ENCODE assay signal across 8 cellular contexts in genomic region chr21:44801468-44802395, GRCh38. TPM values are rescaled to one million over a fixed set of nuclear protein-coding genes. Genes with fewer than 3 reads are reported as not detected.
DNase-seq lines count a peak whose midpoint lies in the region; ATAC-seq, FAIRE-seq and TF ChIP-seq lines count a peak whose summit lies in the region.

Gene UBE2G2 (minus strand): TSS chr21:44801820. CDS start chr21:44801748, 72 bp downstream.

- peaks cover 17% of the 10 kb centered on the region for H3K4me1 ChIP-seq in keratinocyte (ENCODE audit: control insufficient read depth, extremely low read depth, insufficient read depth, low read length)

- H3K4me3 ChIP-seq in keratinocyte (ENCODE audit: control insufficient read depth in 2 of 3, extremely low read depth in 1 of 3, insufficient read depth in 2 of 3, low read depth in 1 of 3, low read length in 3 of 3), result peak within 1 kb of the TSS; percentile 72 to 99 (median 98)

- peak within 1 kb of the TSS; percentile 70 for H3K27ac ChIP-seq in keratinocyte (ENCODE audit: control insufficient read depth, insufficient read depth, low read length)

- peak within 1 kb of the TSS; percentile 95 for H2AFZ ChIP-seq in keratinocyte (ENCODE audit: control insufficient read depth, low read length)

- no peaks in the 10 kb centered on the region for H3K27me3 ChIP-seq in keratinocyte (ENCODE audit: control insufficient read depth, extremely low read depth, insufficient read depth, low read length)

- H3K9me3 Mint-ChIP-seq in central memory CD8-positive, alpha-beta T cell, result no peaks in the 10 kb centered on the region

- no peak for TF ChIP-seq CTCF in keratinocyte (optimal IDR thresholded peaks at IDR 0.05 in 1 of 3, IDR thresholded peaks at IDR 0.05 in 1 of 3, conservative IDR thresholded peaks at IDR 0.05 in 1 of 3; ENCODE audit: extremely low read depth in 1 of 3, insufficient read depth in 2 of 3, low read length in 3 of 3)

- FAIRE-seq in keratinocyte (lab: Jason Lieb, UNC), result no peak

- no peaks in the 10 kb centered on the region for H3K9me1 ChIP-seq in keratinocyte (ENCODE audit: control insufficient read depth, extremely low read depth, insufficient read depth, low read length)

- peaks cover 30% of the 10 kb centered on the region for H3K36me3 Mint-ChIP-seq in central memory CD8-positive, alpha-beta T cell (ENCODE audit: insufficient read depth)

- H3K27ac Mint-ChIP-seq in central memory CD8-positive, alpha-beta T cell (ENCODE audit: low read depth), result peak within 1 kb of the TSS; percentile 78

- H3K4me1 Mint-ChIP-seq in central memory CD8-positive, alpha-beta T cell, result peaks cover 42% of the 10 kb centered on the region

- no peaks in the 10 kb centered on the region for H3K27me3 Mint-ChIP-seq in central memory CD8-positive, alpha-beta T cell

- H3K4me3 Mint-ChIP-seq in central memory CD8-positive, alpha-beta T cell, result peak within 1 kb of the TSS; percentile 89

- peak; percentile 68 for DNase-seq in A172 (ENCODE audit: low spot score)
- peak; percentile 83 for DNase-seq in NCI-H345 treated with DMSO at 0.1 percent for 48 hours (lab: John Stamatoyannopoulos, UW; ENCODE audit: unreplicated experiment)
- peak; percentile 79 to 82 for DNase-seq in central memory CD8-positive, alpha-beta T cell (ENCODE audit: low spot score in 2 of 2)
- no peak for DNase-seq in keratinocyte (ENCODE audit: low read depth, low spot score)
- DNase-seq in stimulated activated CD4-positive, alpha-beta T cell treated with anti-CD3 and anti-CD28 coated beads, Interleukin-15, amount 100 ng/mL, for 1 hour (ENCODE audit: low read depth in 1 of 2, low spot score in 1 of 2), result peak; percentile 77 to 85

- H3K4me2 ChIP-seq in keratinocyte (ENCODE audit: control insufficient read depth, extremely low read depth, insufficient read depth, low read depth, low read length), result peak within 1 kb of the TSS; percentile 75

- ATAC-seq in GM18858 (IDR thresholded peaks at IDR 0.05; ENCODE audit: unreplicated experiment) (peak; percentile 70), HG03103 (IDR thresholded peaks at IDR 0.05; ENCODE audit: low read depth, unreplicated experiment) (peak; percentile 69)
- ATAC-seq in activated CD4-positive, CD25-positive, alpha-beta regulatory T cell treated with anti-CD3 and anti-CD28 coated beads, Interleukin-2, amount 50 U/mL, for 24 hours, result peak; percentile 96 to 97
- peak; percentile 93 for ATAC-seq in central memory CD8-positive, alpha-beta T cell (replicated peaks; ENCODE audit: extremely low read depth, poor library complexity, severe bottlenecking)

- dilution Hi-C loops in keratinocyte (cut with MboI; ENCODE audit: extremely low pct_ligation_motif_present, low sequenced_read_pairs), result no loop called here

- peaks cover 15 to 23% of the 10 kb centered on the region in 2 experiments for H3K36me3 ChIP-seq in keratinocyte (ENCODE audit: control insufficient read depth in 2 of 2, extremely low read depth in 1 of 2, insufficient read depth in 2 of 2, low read length in 2 of 2)

- H4K20me1 ChIP-seq in keratinocyte (ENCODE audit: control insufficient read depth, extremely low read depth, insufficient read depth, low read length), result peaks cover 10% of the 10 kb centered on the region

- peaks cover 52% of the 10 kb centered on the region for H3K79me2 ChIP-seq in keratinocyte (ENCODE audit: control insufficient read depth, insufficient read depth, low read length)

- H3K9me3 ChIP-seq in keratinocyte (ENCODE audit: control insufficient read depth, low read depth, low read length), result no peaks in the 10 kb centered on the region

- peak within 1 kb of the TSS; percentile 83 for H3K9ac ChIP-seq in keratinocyte (ENCODE audit: control insufficient read depth, extremely low read depth, insufficient read depth, low read length)

RNA-seq across cellular contexts. Expression of gene UBE2G2, which starts in this region (rescaled TPM):
- 53.1 and 68.3 TPM in 2 replicates for total RNA-seq in A172 (2014; rRNA removed; shearing (Covaris generic))
- polyA plus RNA-seq in keratinocyte, result 82.0 to 114 TPM (median 106 TPM) in 3 replicates
- polyA plus RNA-seq in keratinocyte (2011; ENCODE audit: low read depth), result 44.9 TPM
- 65.3 and 72.5 TPM in 2 replicates for polyA plus RNA-seq in keratinocyte (2011; cell fraction: cytosol; rRNA removed)
- 241 and 269 TPM in 2 replicates for polyA plus RNA-seq in keratinocyte (2011; cell fraction: nucleus; rRNA removed)
- 51.6 and 64.6 TPM in 2 replicates for polyA plus RNA-seq in keratinocyte (2012; ENCODE audit: low replicate concordance)
- polyA minus RNA-seq in keratinocyte, result 47.3 to 114 TPM (median 111 TPM) in 3 replicates
- 58.9 TPM for polyA minus RNA-seq in keratinocyte (2011; cell fraction: cytosol; rRNA and poly(A)+ RNA removed)
- 66.2 and 111 TPM in 2 replicates for polyA minus RNA-seq in keratinocyte (2011; cell fraction: nucleus; rRNA and poly(A)+ RNA removed)
